Comparison of ENCODE assay signal across 23 cellular contexts in genomic region chr18:58407263-58407648, GRCh38.
"Had no signal": no experiment of that assay in that cellular context is flagged by ENCODE, and none has a peak within 500 bp of the region (broad histone marks: within the 10 kb centered on the region; RNA-seq: fewer than 3 reads in every experiment).

No MANE protein-coding gene starts in this region.

- H3K27ac ChIP-seq: brain microvascular endothelial cell, esophagus squamous epithelium, neural progenitor cell, ovary, transverse colon had no signal

- FAIRE-seq: endothelial cell of umbilical vein had no signal

- DNase-seq: activated CD4-positive, alpha-beta T cell treated with anti-CD3 and anti-CD28 coated beads for 4 hours; activated CD8-positive, alpha-beta T cell treated with anti-CD3 and anti-CD28 coated beads for 36 hours; activated effector memory CD4-positive, alpha-beta T cell treated with anti-CD3 and anti-CD28 coated beads, Interleukin-2, amount 50 U/mL, for 16 hours; activated T-cell treated with anti-CD3 and anti-CD28 coated beads, Interleukin-2, amount 50 U/mL, for 48 hours; amygdala; brain microvascular endothelial cell; cerebellar nuclear complex; effector CD8-positive, alpha-beta T cell; esophagus squamous epithelium; left colon; naive B cell; ovary; retina; stimulated activated CD4-positive, alpha-beta T cell treated with anti-CD3 and anti-CD28 coated beads, Interleukin-4, amount 100 ng/mL, for 4 hours; stimulated activated CD8-positive, alpha-beta memory T cell treated with anti-CD3 and anti-CD28 coated beads, Interleukin-4, amount 100 ng/mL, for 48 hours; stimulated activated naive CD4-positive, alpha-beta T cell treated with Interleukin-2 at 50 U/mL for 16 hours; T-helper 2 cell; transverse colon had no signal

- H3K27me3 ChIP-seq: brain microvascular endothelial cell, esophagus squamous epithelium, neural progenitor cell, ovary, transverse colon had no signal

- H3K9me3 Mint-ChIP-seq: activated CD8-positive, alpha-beta T cell treated with anti-CD3 and anti-CD28 coated beads for 36 hours; naive B cell; neural progenitor cell; WTC11 had no signal

- H3K4me2 ChIP-seq: neural progenitor cell, smooth muscle cell had no signal

- H3K36me3 Mint-ChIP-seq: activated naive CD8-positive, alpha-beta T cell; naive B cell; neural progenitor cell; WTC11 had no signal

- H3K4me1 Mint-ChIP-seq: naive B cell had no signal

- H3K27ac Mint-ChIP-seq: activated CD8-positive, alpha-beta T cell treated with anti-CD3 and anti-CD28 coated beads for 36 hours; activated naive CD8-positive, alpha-beta T cell; naive B cell; neural progenitor cell; WTC11 had no signal

- H2AFZ ChIP-seq: neural progenitor cell had no signal

- H3K36me3 ChIP-seq: brain microvascular endothelial cell, esophagus squamous epithelium, neural progenitor cell, ovary, transverse colon had no signal

- ATAC-seq: activated CD8-positive, alpha-beta T cell treated with anti-CD3 and anti-CD28 coated beads for 36 hours; left colon had no signal

- H3K9ac ChIP-seq: neural progenitor cell had no signal

- H3K4me3 Mint-ChIP-seq: activated CD8-positive, alpha-beta T cell treated with anti-CD3 and anti-CD28 coated beads for 36 hours; activated naive CD8-positive, alpha-beta T cell; neural progenitor cell; WTC11 had no signal

- H3K4me3 ChIP-seq: esophagus squamous epithelium, neural progenitor cell, ovary, smooth muscle cell, transverse colon had no signal

- H3K9me3 ChIP-seq: esophagus squamous epithelium, ovary, transverse colon had no signal

- H3K27me3 Mint-ChIP-seq: activated CD8-positive, alpha-beta T cell treated with anti-CD3 and anti-CD28 coated beads for 36 hours; activated naive CD8-positive, alpha-beta T cell; naive B cell had no signal
